ENCODE assay signal across 1 cellular context in the genomic region with DNA sequence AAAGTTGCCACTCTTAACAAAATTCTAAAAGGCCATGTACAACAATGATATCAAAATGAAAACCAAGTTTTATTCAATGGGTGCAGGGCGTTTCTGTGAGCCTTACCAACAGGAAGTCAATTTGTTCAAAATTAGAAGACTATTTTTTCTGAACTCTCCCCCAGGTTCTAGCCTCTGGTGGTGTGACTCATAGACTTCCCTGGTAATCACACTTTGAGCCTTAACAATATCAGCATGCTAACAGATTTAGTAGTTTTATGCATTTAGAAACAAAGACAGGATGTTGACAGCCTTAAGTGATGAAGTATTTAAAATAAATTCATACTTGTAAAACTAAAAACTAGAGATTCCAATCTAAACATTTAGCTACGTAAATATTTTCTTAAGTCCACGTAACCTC.
TF ChIP-seq lines count a peak whose summit lies in the region.

No MANE protein-coding gene starts in this region.

TF ChIP-seq in HEK293, 187 proteins besides CTCF, POLR2A, EP300 and RAD21 (continued from another document):
- TF ChIP-seq, protein P1, sequence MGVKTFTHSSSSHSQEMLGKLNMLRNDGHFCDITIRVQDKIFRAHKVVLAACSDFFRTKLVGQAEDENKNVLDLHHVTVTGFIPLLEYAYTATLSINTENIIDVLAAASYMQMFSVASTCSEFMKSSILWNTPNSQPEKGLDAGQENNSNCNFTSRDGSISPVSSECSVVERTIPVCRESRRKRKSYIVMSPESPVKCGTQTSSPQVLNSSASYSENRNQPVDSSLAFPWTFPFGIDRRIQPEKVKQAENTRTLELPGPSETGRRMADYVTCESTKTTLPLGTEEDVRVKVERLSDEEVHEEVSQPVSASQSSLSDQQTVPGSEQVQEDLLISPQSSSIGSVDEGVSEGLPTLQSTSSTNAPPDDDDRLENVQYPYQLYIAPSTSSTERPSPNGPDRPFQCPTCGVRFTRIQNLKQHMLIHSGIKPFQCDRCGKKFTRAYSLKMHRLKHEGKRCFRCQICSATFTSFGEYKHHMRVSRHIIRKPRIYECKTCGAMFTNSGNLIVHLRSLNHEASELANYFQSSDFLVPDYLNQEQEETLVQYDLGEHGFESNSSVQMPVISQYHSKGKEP (tag by site-specific recombination; IDR thresholded peaks at IDR 0.05): 0 out of 2 replicates have a peak, but pooled peaks have one; percentile 17
- TF ChIP-seq, protein P2, sequence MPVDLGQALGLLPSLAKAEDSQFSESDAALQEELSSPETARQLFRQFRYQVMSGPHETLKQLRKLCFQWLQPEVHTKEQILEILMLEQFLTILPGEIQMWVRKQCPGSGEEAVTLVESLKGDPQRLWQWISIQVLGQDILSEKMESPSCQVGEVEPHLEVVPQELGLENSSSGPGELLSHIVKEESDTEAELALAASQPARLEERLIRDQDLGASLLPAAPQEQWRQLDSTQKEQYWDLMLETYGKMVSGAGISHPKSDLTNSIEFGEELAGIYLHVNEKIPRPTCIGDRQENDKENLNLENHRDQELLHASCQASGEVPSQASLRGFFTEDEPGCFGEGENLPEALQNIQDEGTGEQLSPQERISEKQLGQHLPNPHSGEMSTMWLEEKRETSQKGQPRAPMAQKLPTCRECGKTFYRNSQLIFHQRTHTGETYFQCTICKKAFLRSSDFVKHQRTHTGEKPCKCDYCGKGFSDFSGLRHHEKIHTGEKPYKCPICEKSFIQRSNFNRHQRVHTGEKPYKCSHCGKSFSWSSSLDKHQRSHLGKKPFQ (tag by site-specific recombination; IDR thresholded peaks at IDR 0.05): peak; percentile 80
- TF ChIP-seq WT1 (tag by site-specific recombination; IDR thresholded peaks at IDR 0.05) (peak; percentile 81), TCF7L2 (IDR thresholded peaks at IDR 0.05; ENCODE audit: borderline replicate concordance, low read depth, low read length) (peak; percentile 57; the same call in 1 of the 2 replicates), ZNF670 (tag by site-specific recombination; IDR thresholded peaks at IDR 0.05; ENCODE audit: low read depth) (no peak), ZEB2 (tag by site-specific recombination; IDR thresholded peaks at IDR 0.05) (0 out of 2 replicates have a peak, but pooled peaks have one; percentile 14), KLF10 (tag by site-specific recombination; IDR thresholded peaks at IDR 0.05) (peak; percentile 44; the same call in 1 of the 2 replicates), ZNF843 (tag by site-specific recombination; IDR thresholded peaks at IDR 0.05) (peak; percentile 77), ZNF335 (tag by site-specific recombination; conservative IDR thresholded peaks at IDR 0.05) (no peak), FEZF1 (tag by site-specific recombination; IDR thresholded peaks at IDR 0.05) (peak; percentile 41; the same call in 1 of the 2 replicates), ZNF174 (tag by site-specific recombination; IDR thresholded peaks at IDR 0.05) (no peak), SP7 (tag by site-specific recombination; IDR thresholded peaks at IDR 0.05) (0 out of 2 replicates have a peak, but pooled peaks have one; percentile 18), ZNF621 (tag by site-specific recombination; IDR thresholded peaks at IDR 0.05) (no peak), GLI2 (tag by site-specific recombination; IDR thresholded peaks at IDR 0.05; ENCODE audit: borderline replicate concordance, low read depth) (peak; percentile 59; the same call in 1 of the 2 replicates)
- TF ChIP-seq, protein P3, sequence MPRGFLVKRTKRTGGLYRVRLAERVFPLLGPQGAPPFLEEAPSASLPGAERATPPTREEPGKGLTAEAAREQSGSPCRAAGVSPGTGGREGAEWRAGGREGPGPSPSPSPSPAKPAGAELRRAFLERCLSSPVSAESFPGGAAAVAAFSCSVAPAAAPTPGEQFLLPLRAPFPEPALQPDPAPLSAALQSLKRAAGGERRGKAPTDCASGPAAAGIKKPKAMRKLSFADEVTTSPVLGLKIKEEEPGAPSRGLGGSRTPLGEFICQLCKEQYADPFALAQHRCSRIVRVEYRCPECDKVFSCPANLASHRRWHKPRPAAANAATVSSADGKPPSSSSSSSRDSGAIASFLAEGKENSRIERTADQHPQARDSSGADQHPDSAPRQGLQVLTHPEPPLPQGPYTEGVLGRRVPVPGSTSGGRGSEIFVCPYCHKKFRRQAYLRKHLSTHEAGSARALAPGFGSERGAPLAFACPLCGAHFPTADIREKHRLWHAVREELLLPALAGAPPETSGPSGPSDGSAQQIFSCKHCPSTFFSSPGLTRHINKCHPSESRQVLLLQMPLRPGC (tag by site-specific recombination; IDR thresholded peaks at IDR 0.05): peak; percentile 22; the same call in 1 of the 2 replicates
